8 cellular contexts compared by ENCODE assay signal in genomic region chr3:33787328-33788009, GRCh38. TPM values are rescaled to one million over a fixed set of nuclear protein-coding genes. Genes with fewer than 3 reads are reported as not detected.
DNase-seq lines count a peak whose midpoint lies in the region; ATAC-seq and TF ChIP-seq lines count a peak whose summit lies in the region.

No MANE protein-coding gene starts in this region.

- TF ChIP-seq CTCF in AG09319 (IDR thresholded peaks at IDR 0.05; ENCODE audit: low read depth, low read length) (peak; percentile 87), right lobe of liver (IDR thresholded peaks at IDR 0.05) (peak; percentile 71 to 83 (median 80))

- WGBS in right lobe of liver (ENCODE audit: insufficient coverage, low coverage, low lambda C conversion rate, missing lambda C conversion rate) = 4% methylated on average over 15 of the region's 15 CpGs

- H3K27ac ChIP-seq in right lobe of liver = no peak overlapping the region

- peak; percentile 35 for DNase-seq in AG09319 (ENCODE audit: extremely low read depth, low read depth)
- DNase-seq in NCI-H460 (ENCODE audit: extremely low read depth, low read depth) = peak; percentile 47
- peak; percentile 87 for DNase-seq in activated CD4-positive, alpha-beta T cell treated with anti-CD3 and anti-CD28 coated beads, Interleukin-2, amount 10 ng/mL, durations not matched to agents 24 days and 14 days
- DNase-seq in dermis microvascular lymphatic vessel endothelial cell (ENCODE audit: low read depth in 2 of 2) = peak; percentile 44 to 67
- DNase-seq in right lobe of liver = peak in 2 of 3 donors; percentile 36 to 59
- peak; percentile 19 to 30 (median 23) for DNase-seq in stimulated activated CD4-positive, alpha-beta T cell treated with anti-CD3 and anti-CD28 coated beads, TNF-alpha, amount 100 ng/mL, for 24 hours (ENCODE audit: low read depth in 3 of 3)

- TF ChIP-seq POLR2A in right lobe of liver (IDR thresholded peaks at IDR 0.05) = no peak

- no peak overlapping the region for H3K27ac Mint-ChIP-seq in activated CD4-positive, alpha-beta T cell treated with anti-CD3 and anti-CD28 coated beads, Interleukin-2, amount 10 ng/mL, durations not matched to agents 24 days and 14 days

- H3K4me1 ChIP-seq in right lobe of liver = peaks cover 0 to 8% (median 0%) of the 10 kb centered on the region in 4 donors

- H3K36me3 ChIP-seq in right lobe of liver = no peaks in the 10 kb centered on the region

- H3K27me3 ChIP-seq in right lobe of liver = no peaks in the 10 kb centered on the region

- ATAC-seq in GM18867 (IDR thresholded peaks at IDR 0.05; ENCODE audit: unreplicated experiment) (peak; percentile 84), HG03135 (IDR thresholded peaks at IDR 0.05; ENCODE audit: unreplicated experiment) (peak; percentile 77), right lobe of liver (peak; percentile 97 to 99 (median 98))

- no peaks in the 10 kb centered on the region for H3K9me3 ChIP-seq in right lobe of liver

- H3K4me3 ChIP-seq in right lobe of liver = peak overlapping the region in 1 of 3 donors; percentile 8

- peak overlapping the region; percentile 54 for H3K4me3 Mint-ChIP-seq in activated CD4-positive, alpha-beta T cell treated with anti-CD3 and anti-CD28 coated beads, Interleukin-2, amount 10 ng/mL, durations not matched to agents 24 days and 14 days

- H3K9me3 Mint-ChIP-seq in activated CD4-positive, alpha-beta T cell treated with anti-CD3 and anti-CD28 coated beads, Interleukin-2, amount 10 ng/mL, durations not matched to agents 24 days and 14 days = no peaks in the 10 kb centered on the region

- peaks cover 10% of the 10 kb centered on the region for H3K4me1 Mint-ChIP-seq in activated CD4-positive, alpha-beta T cell treated with anti-CD3 and anti-CD28 coated beads, Interleukin-2, amount 10 ng/mL, durations not matched to agents 24 days and 14 days

- H3K27me3 Mint-ChIP-seq in activated CD4-positive, alpha-beta T cell treated with anti-CD3 and anti-CD28 coated beads, Interleukin-2, amount 10 ng/mL, durations not matched to agents 24 days and 14 days = peaks cover 31% of the 10 kb centered on the region

- no peaks in the 10 kb centered on the region for H3K36me3 Mint-ChIP-seq in activated CD4-positive, alpha-beta T cell treated with anti-CD3 and anti-CD28 coated beads, Interleukin-2, amount 10 ng/mL, durations not matched to agents 24 days and 14 days (ENCODE audit: low read depth)

- intact Hi-C loops in activated CD4-positive, alpha-beta T cell treated with anti-CD3 and anti-CD28 coated beads, Interleukin-2, amount 10 ng/mL, durations not matched to agents 24 days and 14 days (cut with micrococcal nuclease) = loop anchor here (1.0 to 5.0 kb wide), 3 partner anchors 151 to 657 kb away; no protein-coding TSS in a partner anchor
- intact Hi-C loops in right lobe of liver (cut with DNase I) = loop anchor here (10.0 kb wide), 1 partner anchor 153 kb away; no protein-coding TSS in a partner anchor

RNA-seq across cellular contexts. Expression of gene PDCD6IP, which starts 11.0 kb away (rescaled TPM):
- total RNA-seq in NCI-H460 (2014; rRNA removed; shearing (Covaris generic)) = 67.5 and 82.4 TPM in 2 replicates
- polyA plus RNA-seq in NCI-H460 (2014; cell fraction: nucleus; rRNA removed) = 65.3 and 78.6 TPM in 2 replicates
- total RNA-seq in activated CD4-positive, alpha-beta T cell treated with anti-CD3 and anti-CD28 coated beads, Interleukin-2, amount 10 ng/mL, durations not matched to agents 24 days and 14 days = 175 and 189 TPM in 2 replicates
- 73.7 and 106 TPM in 2 replicates for total RNA-seq in dermis microvascular lymphatic vessel endothelial cell
- total RNA-seq in right lobe of liver = 100 to 1,000 TPM in 5 of 6 experiments, 10 to 100 TPM in 1; 83.0 to 140 (median 116) TPM

Comparison
In these comparisons a context has a peak if more than half of its experiments do, and no peak if none do; other contexts are left out.
1. DNase-seq: peak in every context shown above with its lines; median percentile 87 in activated CD4-positive, alpha-beta T cell treated with anti-CD3 and anti-CD28 coated beads, Interleukin-2, amount 10 ng/mL, durations not matched to agents 24 days and 14 days; 56 in dermis microvascular lymphatic vessel endothelial cell; 48 in right lobe of liver; 47 in NCI-H460; 35 in AG09319; 23 in stimulated activated CD4-positive, alpha-beta T cell treated with anti-CD3 and anti-CD28 coated beads, TNF-alpha, amount 100 ng/mL, for 24 hours.